In genomic region chr3:47824541-47825473, GRCh38 we compare ENCODE assay signal across 1 cellular context.
A peak's percentile ranks its signal among the peaks of the same experiment; 100 is the strongest.
TF ChIP-seq lines count a peak whose summit lies in the region.

No MANE protein-coding gene starts in this region.

TF ChIP-seq in HepG2, 621 proteins besides CTCF, POLR2A, EP300 and RAD21 (continued from another document and continues in another):
- peak; percentile 72 for TF ChIP-seq ZNF639 (CRISPR knock-in tag; conservative IDR thresholded peaks at IDR 0.05)
- no peak for TF ChIP-seq MLXIP (CRISPR knock-in tag; IDR thresholded peaks at IDR 0.05; ENCODE audit: borderline replicate concordance)
- peak; percentile 96 for TF ChIP-seq XRCC5 (optimal IDR thresholded peaks at IDR 0.05; ENCODE audit: low read length)
- no peak for TF ChIP-seq CBX1 (IDR thresholded peaks at IDR 0.05; ENCODE audit: low read depth)
- peak; percentile 58; the same call in 1 of the 2 replicates for TF ChIP-seq ZNF543 (CRISPR knock-in tag; IDR thresholded peaks at IDR 0.05)
- TF ChIP-seq ZNF30 (CRISPR knock-in tag; IDR thresholded peaks at IDR 0.05) = no peak
- TF ChIP-seq GPN1 (CRISPR knock-in tag; IDR thresholded peaks at IDR 0.05; ENCODE audit: borderline replicate concordance) = no peak
- no peak for TF ChIP-seq NCOA5 (CRISPR knock-in tag; IDR thresholded peaks at IDR 0.05)
- TF ChIP-seq NFYB (CRISPR knock-in tag; IDR thresholded peaks at IDR 0.05) = peak; percentile 28; the same call in 1 of the 2 replicates
- TF ChIP-seq SP1 (IDR thresholded peaks at IDR 0.05) = no peak
- TF ChIP-seq SP1 (CRISPR knock-in tag; IDR thresholded peaks at IDR 0.05) = 0 out of 2 replicates have a peak, but pooled peaks have one; percentile 23
- TF ChIP-seq ZNF263 (CRISPR knock-in tag; IDR thresholded peaks at IDR 0.05) = peak; percentile 69
- TF ChIP-seq ZXDC (CRISPR knock-in tag; IDR thresholded peaks at IDR 0.05) = 0 out of 2 replicates have a peak, but pooled peaks have one; percentile 56
- TF ChIP-seq EEA1 (CRISPR knock-in tag; IDR thresholded peaks at IDR 0.05; ENCODE audit: borderline replicate concordance) = no peak
- no peak for TF ChIP-seq NCOA1 (CRISPR knock-in tag; IDR thresholded peaks at IDR 0.05)
- TF ChIP-seq ZNF691 (CRISPR knock-in tag; IDR thresholded peaks at IDR 0.05; ENCODE audit: borderline replicate concordance, low read depth) = peak; percentile 96; the same call in 1 of the 2 replicates
- TF ChIP-seq ZNF350 (CRISPR knock-in tag; IDR thresholded peaks at IDR 0.05; ENCODE audit: borderline replicate concordance, low read depth) = 0 out of 2 replicates have a peak, but pooled peaks have one; percentile 26
- TF ChIP-seq ZNF737 (CRISPR knock-in tag; IDR thresholded peaks at IDR 0.05; ENCODE audit: borderline replicate concordance) = no peak
- TF ChIP-seq HMG20A (CRISPR knock-in tag; IDR thresholded peaks at IDR 0.05; ENCODE audit: borderline replicate concordance) = no peak
- no peak for TF ChIP-seq ZNF740 (CRISPR knock-in tag; IDR thresholded peaks at IDR 0.05)
- peak; percentile 97 for TF ChIP-seq ZNF749 (CRISPR knock-in tag; IDR thresholded peaks at IDR 0.05; ENCODE audit: borderline replicate concordance)
- TF ChIP-seq MTF2 (CRISPR knock-in tag; IDR thresholded peaks at IDR 0.05; ENCODE audit: borderline replicate concordance) = no peak
- TF ChIP-seq ZNF326 (CRISPR knock-in tag; IDR thresholded peaks at IDR 0.05; ENCODE audit: borderline replicate concordance) = no peak
- TF ChIP-seq ZNF563 (CRISPR knock-in tag; IDR thresholded peaks at IDR 0.05) = peak; percentile 94
- no peak for TF ChIP-seq CREM (IDR thresholded peaks at IDR 0.05)
- no peak for TF ChIP-seq CREM (CRISPR knock-in tag; IDR thresholded peaks at IDR 0.05)
- TF ChIP-seq ZNF788 (CRISPR knock-in tag; IDR thresholded peaks at IDR 0.05; ENCODE audit: borderline replicate concordance) = peak; percentile 62; the same call in 1 of the 2 replicates
- peak; percentile 90 for TF ChIP-seq ZNF547 (CRISPR knock-in tag; IDR thresholded peaks at IDR 0.05)
- no peak for TF ChIP-seq ZNF577 (CRISPR knock-in tag; IDR thresholded peaks at IDR 0.05; ENCODE audit: borderline replicate concordance, low read depth)
- TF ChIP-seq KAT8 (CRISPR knock-in tag; IDR thresholded peaks at IDR 0.05) = peak; percentile 72
- TF ChIP-seq ZNF646 (CRISPR knock-in tag; IDR thresholded peaks at IDR 0.05) = no peak
- 0 out of 2 replicates have a peak, but pooled peaks have one; percentile 54 for TF ChIP-seq AKAP8 (CRISPR knock-in tag; IDR thresholded peaks at IDR 0.05)
- 0 out of 2 replicates have a peak, but pooled peaks have one; percentile 35 for TF ChIP-seq JUND (CRISPR knock-in tag; IDR thresholded peaks at IDR 0.05)
- peak; percentile 69; the same call in 1 of the 2 replicates for TF ChIP-seq ZBTB43 (CRISPR knock-in tag; conservative IDR thresholded peaks at IDR 0.05)
- TF ChIP-seq IRF2 (CRISPR knock-in tag; IDR thresholded peaks at IDR 0.05) = peak; percentile 51; the same call in 1 of the 2 replicates
- TF ChIP-seq AGO1 (IDR thresholded peaks at IDR 0.05; ENCODE audit: low read depth, low read length, poor library complexity, severe bottlenecking) = peak; percentile 53
- TF ChIP-seq SSRP1 (CRISPR knock-in tag; IDR thresholded peaks at IDR 0.05) = no peak
- TF ChIP-seq RBAK (CRISPR knock-in tag; IDR thresholded peaks at IDR 0.05) = no peak
- no peak for TF ChIP-seq MBD4 (IDR thresholded peaks at IDR 0.05; ENCODE audit: borderline replicate concordance, low read length)
- no peak for TF ChIP-seq TMF1 (CRISPR knock-in tag; IDR thresholded peaks at IDR 0.05; ENCODE audit: low read depth)
- peak; percentile 5; the same call in 1 of the 2 replicates for TF ChIP-seq IRX3 (CRISPR knock-in tag; IDR thresholded peaks at IDR 0.05; ENCODE audit: borderline replicate concordance, low read depth)
- TF ChIP-seq ZNF431 (CRISPR knock-in tag; IDR thresholded peaks at IDR 0.05; ENCODE audit: borderline replicate concordance, low read depth) = peak; percentile 81
- TF ChIP-seq TSC22D2 (CRISPR knock-in tag; IDR thresholded peaks at IDR 0.05; ENCODE audit: borderline replicate concordance) = peak; percentile 44; the same call in 1 of the 2 replicates
- TF ChIP-seq U2AF2 (IDR thresholded peaks at IDR 0.05; ENCODE audit: low read depth, low read length) = no peak
- TF ChIP-seq MTA3 (CRISPR knock-in tag; IDR thresholded peaks at IDR 0.05) = no peak
- TF ChIP-seq HOXD1 (CRISPR knock-in tag; IDR thresholded peaks at IDR 0.05) = peak; percentile 71; the same call in 1 of the 2 replicates
- TF ChIP-seq FOXC1 (CRISPR knock-in tag; IDR thresholded peaks at IDR 0.05; ENCODE audit: borderline replicate concordance) = peak; percentile 29
- peak; percentile 95 for TF ChIP-seq AGO2 (optimal IDR thresholded peaks at IDR 0.05; ENCODE audit: low read depth, low read length)
- TF ChIP-seq ZNF556 (CRISPR knock-in tag; IDR thresholded peaks at IDR 0.05; ENCODE audit: borderline replicate concordance) = peak; percentile 89; the same call in 1 of the 2 replicates
- no peak; the same call in 1 of the 2 replicates for TF ChIP-seq ZBTB49 (CRISPR knock-in tag; IDR thresholded peaks at IDR 0.05; ENCODE audit: borderline replicate concordance)
